ENCODE assay signal across 9 cellular contexts in genomic region chrX:45807572-45808425, GRCh38.
A peak's percentile ranks its signal among the peaks of the same experiment; 100 is the strongest.
DNase-seq lines count a peak whose midpoint lies in the region; ATAC-seq and TF ChIP-seq lines count a peak whose summit lies in the region.
"Had no signal": no experiment of that assay in that cellular context is flagged by ENCODE, and none has a peak within 500 bp of the region (broad histone marks: within the 10 kb centered on the region; RNA-seq: fewer than 3 reads in every experiment).

No MANE protein-coding gene starts in this region.

- TF ChIP-seq CTCF in esophagus squamous epithelium (IDR thresholded peaks at IDR 0.05): no peak

- H3K27ac ChIP-seq in esophagus squamous epithelium (peak overlapping the region; percentile 55 to 78 (median 70)), skin epidermis (peak overlapping the region in 16 of 21 experiments; percentile 14 to 86 (median 47))
- H3K27ac ChIP-seq: gastrocnemius medialis had no signal

- H3K27me3 ChIP-seq in esophagus squamous epithelium: no peaks in the 10 kb centered on the region
- H3K27me3 ChIP-seq: gastrocnemius medialis had no signal

- H3K36me3 ChIP-seq in esophagus squamous epithelium: no peaks in the 10 kb centered on the region
- H3K36me3 ChIP-seq: gastrocnemius medialis had no signal

- ATAC-seq in SK-N-SH treated with all-trans-retinoic acid at 6 μM for 48 hours (peak; percentile 80), HG03457 (IDR thresholded peaks at IDR 0.05; ENCODE audit: unreplicated experiment) (no peak)
- ATAC-seq: gastrocnemius medialis had no signal

- H3K4me3 ChIP-seq in esophagus squamous epithelium (peak overlapping the region in 1 of 4 donors; percentile 47), skin epidermis (no peak overlapping the region)

- intact Hi-C loops in esophagus squamous epithelium (cut with DNase I): no loop called here

- no peaks in the 10 kb centered on the region for H3K9me3 ChIP-seq in esophagus squamous epithelium
- H3K9me3 ChIP-seq: gastrocnemius medialis had no signal

- DNase-seq in HT1080 (ENCODE audit: low read depth) (peak; percentile 74), esophagus squamous epithelium (lab: John Stamatoyannopoulos, UW) (no peak), NCI-H774 (lab: John Stamatoyannopoulos, UW) (no peak), islet precursor cell (no peak), ecto neural progenitor cell (ENCODE audit: low spot score) (no peak)
- DNase-seq: gastrocnemius medialis had no signal

- H3K4me1 ChIP-seq in esophagus squamous epithelium: peaks cover 0 to 64% (median 23%) of the 10 kb centered on the region in 3 donors
- H3K4me1 ChIP-seq: gastrocnemius medialis had no signal

- TF ChIP-seq POLR2A in esophagus squamous epithelium (IDR thresholded peaks at IDR 0.05): no peak

- 24 to 40% methylated on average over 12 of the region's 12 CpGs for WGBS in esophagus squamous epithelium, 2 donors

TF ChIP-seq in SK-N-SH treated with all-trans-retinoic acid at 6 μM for 48 hours, 23 proteins besides CTCF, POLR2A, EP300 and RAD21:
- TF ChIP-seq PATZ1 (CRISPR knock-in tag; IDR thresholded peaks at IDR 0.05; ENCODE audit: borderline replicate concordance) (no peak), BACH2 (CRISPR knock-in tag; IDR thresholded peaks at IDR 0.05; ENCODE audit: borderline replicate concordance) (no peak), SNAI2 (CRISPR knock-in tag; IDR thresholded peaks at IDR 0.05) (no peak), ZNF8 (CRISPR knock-in tag; IDR thresholded peaks at IDR 0.05) (no peak), ZFP30 (CRISPR knock-in tag; IDR thresholded peaks at IDR 0.05) (no peak), POU6F1 (CRISPR knock-in tag; IDR thresholded peaks at IDR 0.05; ENCODE audit: borderline replicate concordance, low read depth) (no peak), ESRRG (CRISPR knock-in tag; IDR thresholded peaks at IDR 0.05) (no peak), TSHZ2 (CRISPR knock-in tag; IDR thresholded peaks at IDR 0.05) (no peak), ZC3H10 (CRISPR knock-in tag; IDR thresholded peaks at IDR 0.05) (no peak), ZNF70 (CRISPR knock-in tag; IDR thresholded peaks at IDR 0.05) (no peak), ARNTL (CRISPR knock-in tag; IDR thresholded peaks at IDR 0.05; ENCODE audit: borderline replicate concordance, low read depth) (no peak)
TF ChIP-seq in SK-N-SH treated with all-trans-retinoic acid at 6 μM for 48 hours: peak in this region for 0.
